ENCODE assay signal across 11 cellular contexts in the genomic region with DNA sequence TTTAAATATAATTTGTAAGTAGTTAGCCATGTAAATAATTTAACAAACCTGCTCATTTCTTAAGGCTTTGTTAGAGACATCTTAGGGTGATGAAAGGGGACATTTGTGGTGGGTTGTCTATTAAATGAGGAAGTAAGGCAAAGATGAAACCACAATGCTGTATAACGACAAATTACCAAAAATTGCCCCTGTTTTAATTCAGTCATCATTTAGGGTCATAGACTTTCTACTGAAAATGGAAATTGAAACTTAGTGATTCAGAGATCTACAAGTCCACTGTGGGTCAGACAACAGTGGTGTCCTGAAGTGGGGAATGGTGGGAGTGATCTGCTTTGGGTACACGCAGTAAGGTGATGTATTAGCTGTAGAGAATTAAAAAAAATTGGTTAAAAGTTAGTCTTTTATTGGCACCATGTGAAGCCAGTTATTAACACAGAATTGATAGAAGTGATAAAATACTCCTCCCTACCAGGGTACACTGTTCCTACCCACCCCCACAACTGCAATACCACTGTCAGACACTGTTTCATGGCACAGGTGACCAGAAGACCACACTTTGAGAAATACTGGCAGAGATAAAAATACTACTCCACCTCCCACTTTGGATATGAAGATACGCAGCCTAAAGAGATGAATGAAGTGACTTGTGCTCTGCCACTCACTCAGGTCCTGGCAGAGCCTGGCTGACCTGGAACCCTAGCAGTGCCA. TPM values are rescaled to one million over a fixed set of nuclear protein-coding genes. Genes with fewer than 3 reads are reported as not detected.
DNase-seq lines count a peak whose midpoint lies in the region; ATAC-seq and TF ChIP-seq lines count a peak whose summit lies in the region.
"Had no signal": no experiment of that assay in that cellular context is flagged by ENCODE, and none has a peak within 500 bp of the region (broad histone marks: within the 10 kb centered on the region; RNA-seq: fewer than 3 reads in every experiment).

No MANE protein-coding gene starts in this region.

- H3K4me3 ChIP-seq in esophagus squamous epithelium = no peak overlapping the region
- H3K4me3 ChIP-seq: prostate gland, suprapubic skin had no signal

- DNase-seq in Kasumi-1 (lab: John Stamatoyannopoulos, UW) (peak; percentile 89 to 96), esophagus squamous epithelium (lab: John Stamatoyannopoulos, UW) (no peak), substantia nigra (lab: John Stamatoyannopoulos, UW) (no peak), SHP77 treated with DMSO at 0.1 percent for 48 hours (lab: John Stamatoyannopoulos, UW) (no peak)
- no peak for DNase-seq in naive thymus-derived CD8-positive, alpha-beta T cell
- no peak for DNase-seq in activated CD4-positive, alpha-beta T cell treated with anti-CD3 and anti-CD28 coated beads for 1 hour
- DNase-seq: NCI-H2107 had no signal

- 92 to 93% methylated on average over 3 of the region's 3 CpGs for WGBS in esophagus squamous epithelium, 2 donors

- peaks cover 45 to 92% (median 78%) of the 10 kb centered on the region in 4 donors for H3K4me1 Mint-ChIP-seq in naive thymus-derived CD8-positive, alpha-beta T cell

- TF ChIP-seq CTCF in esophagus squamous epithelium (IDR thresholded peaks at IDR 0.05) = no peak

- no peaks in the 10 kb centered on the region for H3K27me3 Mint-ChIP-seq in naive thymus-derived CD8-positive, alpha-beta T cell

- H3K36me3 Mint-ChIP-seq in naive thymus-derived CD8-positive, alpha-beta T cell = peaks cover 0 to 3% (median 0%) of the 10 kb centered on the region in 3 donors

- POLR2A ChIA-PET in naive thymus-derived CD8-positive, alpha-beta T cell (lab: Charles Lee) = interaction anchor here (0.6 to 1.9 kb wide), 2 partner anchors 21 to 234 kb away, joined by 5 to 6 read pairs; no protein-coding TSS in a partner anchor

- H3K27ac ChIP-seq in esophagus squamous epithelium = no peak overlapping the region
- H3K27ac ChIP-seq in substantia nigra (ENCODE audit: low read depth, low read length, poor library complexity, severe bottlenecking) = no peak overlapping the region
- H3K27ac ChIP-seq: prostate gland, suprapubic skin had no signal

- no peaks in the 10 kb centered on the region for H3K27me3 ChIP-seq in esophagus squamous epithelium
- H3K27me3 ChIP-seq: suprapubic skin had no signal

- intact Hi-C loops in esophagus squamous epithelium (cut with DNase I) = no loop called here

- H3K4me3 Mint-ChIP-seq in naive thymus-derived CD8-positive, alpha-beta T cell = peak overlapping the region in 8 of 10 donors; percentile 19 to 69 (median 52)

- H3K4me1 ChIP-seq in esophagus squamous epithelium = peaks cover 23 to 73% (median 41%) of the 10 kb centered on the region in 3 donors

- H3K9me3 Mint-ChIP-seq in naive thymus-derived CD8-positive, alpha-beta T cell = no peaks in the 10 kb centered on the region

- TF ChIP-seq POLR2A in esophagus squamous epithelium (IDR thresholded peaks at IDR 0.05) = no peak

- peak; percentile 64 for ATAC-seq in GM18867 (IDR thresholded peaks at IDR 0.05; ENCODE audit: unreplicated experiment)
- ATAC-seq in HG02642 (IDR thresholded peaks at IDR 0.05; ENCODE audit: poor library complexity, unreplicated experiment) = peak; percentile 57
- ATAC-seq in naive thymus-derived CD8-positive, alpha-beta T cell = peak in 1 of 2 donors; percentile 61

- no peaks in the 10 kb centered on the region for H3K9me3 ChIP-seq in esophagus squamous epithelium
- H3K9me3 ChIP-seq: prostate gland, suprapubic skin had no signal

- H3K36me3 ChIP-seq in esophagus squamous epithelium = no peaks in the 10 kb centered on the region
- H3K36me3 ChIP-seq: prostate gland, suprapubic skin had no signal

- H3K27ac Mint-ChIP-seq in naive thymus-derived CD8-positive, alpha-beta T cell = peak overlapping the region in 7 of 10 donors; percentile 12 to 75 (median 63)

RNA-seq across cellular contexts. Expression of a gene that starts 13.4 kb away (rescaled TPM):
- total RNA-seq in naive thymus-derived CD8-positive, alpha-beta T cell = 10 to 100 TPM; 28.9 to 29.3 TPM
- 10 to 100 TPM in 2 of 3 donors, 1 to 10 TPM in 1; 9.5 to 17.4 (median 10.8) TPM for polyA plus RNA-seq in naive thymus-derived CD8-positive, alpha-beta T cell
- total RNA-seq in esophagus squamous epithelium = 10 to 100 TPM; 17.6 to 31.1 (median 24.1) TPM

Comparison
In these comparisons a context has a peak if more than half of its experiments do, and no peak if none do; other contexts are left out.
1. DNase-seq: peak in Kasumi-1 (2 of 2); none in naive thymus-derived CD8-positive, alpha-beta T cell (0 of 10), esophagus squamous epithelium (single experiment), substantia nigra (0 of 49), SHP77 treated with DMSO at 0.1 percent for 48 hours (single experiment) and activated CD4-positive, alpha-beta T cell treated with anti-CD3 and anti-CD28 coated beads for 1 hour (single experiment).